Comparison of ENCODE assay signal across 24 cellular contexts in the genomic region with DNA sequence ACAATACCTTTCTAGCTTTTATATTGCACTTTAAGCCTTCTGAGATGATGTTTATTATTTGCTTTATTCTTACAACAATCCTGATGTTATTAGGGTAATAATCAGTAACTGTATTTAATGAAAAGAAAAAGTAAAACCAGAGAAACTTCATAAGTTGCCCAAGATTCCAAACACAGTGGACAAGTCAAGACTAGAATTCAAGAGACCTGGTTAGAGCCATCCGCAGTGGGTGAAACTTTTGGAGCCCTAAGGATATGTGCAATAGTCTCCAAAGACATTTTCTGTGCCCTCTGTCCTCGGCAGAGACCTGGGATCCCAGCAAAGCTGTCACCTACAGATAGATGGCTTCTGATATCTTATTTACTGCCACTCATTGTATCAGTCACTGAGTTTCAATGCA.
DNase-seq lines count a peak whose midpoint lies in the region; ATAC-seq, FAIRE-seq and TF ChIP-seq lines count a peak whose summit lies in the region.
"Had no signal": no experiment of that assay in that cellular context is flagged by ENCODE, and none has a peak within 500 bp of the region (broad histone marks: within the 10 kb centered on the region; RNA-seq: fewer than 3 reads in every experiment).

No MANE protein-coding gene starts in this region.

- 77% methylated on average over 2 of the region's 2 CpGs for WGBS in A549 (ENCODE audit: missing lambda C conversion rate)
- WGBS in hepatocyte (ENCODE audit: low lambda C conversion rate, missing lambda C conversion rate) = 83% methylated on average over 2 of the region's 2 CpGs

- POLR2A ChIA-PET in A549 (lab: Yijun Ruan, JAX) = no interaction called here

- no peaks in the 10 kb centered on the region for H3K27me3 ChIP-seq in hepatocyte
- H3K27me3 ChIP-seq: BE2C had no signal

- H3K79me2 ChIP-seq in hepatocyte = no peaks in the 10 kb centered on the region

- H3K9me3 ChIP-seq in A549 (no peaks in the 10 kb centered on the region), hepatocyte (ENCODE audit: low read depth) (no peaks in the 10 kb centered on the region)
- H3K9me3 ChIP-seq: BE2C had no signal

- H3K27ac ChIP-seq in A549 (peak overlapping the region; percentile 1 to 68; a peak in 5 of 6 replicates), hepatocyte (peak overlapping the region; percentile 61)
- H3K27ac ChIP-seq: HL-60 had no signal

- no peak overlapping the region for H2AFZ ChIP-seq in hepatocyte

- H3K4me3 ChIP-seq in A549 (no peak overlapping the region), epithelial cell of esophagus (ENCODE audit: low read length) (no peak overlapping the region), hepatocyte (no peak overlapping the region)
- H3K4me3 ChIP-seq: K562 had no signal

- no peak for TF ChIP-seq POLR2A in A549 (IDR thresholded peaks at IDR 0.05; ENCODE audit: low read length)

- peak overlapping the region; percentile 35; the same call in 1 of the 3 replicates for H3K4me2 ChIP-seq in A549
- H3K4me2 ChIP-seq in hepatocyte = no peak overlapping the region

- no peak for TF ChIP-seq EP300 in A549 (IDR thresholded peaks at IDR 0.05)

- FAIRE-seq in A549 (lab: Jason Lieb, UNC) (peak; percentile 7), GM19239 (lab: Jason Lieb, UNC) (peak; percentile 26)
- FAIRE-seq: GM12892, GM18507, K562 had no signal

- DNase-seq in A549 (ENCODE audit: low read depth in 1 of 2, low spot score in 1 of 2) (no peak), GM19239 (ENCODE audit: insufficient read length, low spot score) (no peak), epithelial cell of esophagus (ENCODE audit: low read depth) (peak; percentile 51), hepatocyte (ENCODE audit: low spot score) (no peak)
- DNase-seq: ACHN; BE2C; C1 segment of cervical spinal cord; CD4-positive, CD25-positive, alpha-beta regulatory T cell; CD8-positive, alpha-beta memory T cell; COR-L47; DMS79; GDM1; GOT3; H7; HFFc6; IMR-90 had no signal

- TF ChIP-seq CTCF in A549 (IDR thresholded peaks at IDR 0.05) (no peak), epithelial cell of esophagus (IDR thresholded peaks at IDR 0.05; ENCODE audit: insufficient read depth, low read depth, low read length, missing control alignments) (no peak), hepatocyte (IDR thresholded peaks at IDR 0.05; ENCODE audit: poor library complexity) (no peak)

- no peak for ATAC-seq in A549
- ATAC-seq in HG03039 (IDR thresholded peaks at IDR 0.05; ENCODE audit: unreplicated experiment) = no peak
- ATAC-seq in HG03196 (IDR thresholded peaks at IDR 0.05; ENCODE audit: unreplicated experiment) = no peak
- ATAC-seq in GM21529 (IDR thresholded peaks at IDR 0.05; ENCODE audit: unreplicated experiment) = no peak
- ATAC-seq: HCT116, K562 had no signal

- H3K36me3 ChIP-seq in hepatocyte (replicated peaks; ENCODE audit: insufficient read depth, low read depth) = no peaks in the 10 kb centered on the region
- H3K36me3 ChIP-seq: BE2C had no signal

- H3K9me2 ChIP-seq in hepatocyte (replicated peaks; ENCODE audit: insufficient read depth) = no peaks in the 10 kb centered on the region

- H3K4me1 ChIP-seq in A549 (peaks cover 32% of the 10 kb centered on the region), hepatocyte (ENCODE audit: insufficient read depth) (peaks cover 38% of the 10 kb centered on the region)
- H3K4me1 ChIP-seq: BE2C had no signal

- TF ChIP-seq RAD21 in A549 (conservative IDR thresholded peaks at IDR 0.05 in 1 of 2, IDR thresholded peaks at IDR 0.05 in 1 of 2) = no peak

- CTCF ChIA-PET in A549 (lab: Yijun Ruan, JAX) = interaction anchor here (1.0 kb wide), 1 partner anchor 232 kb away, joined by 3 read pairs; no protein-coding TSS in a partner anchor

- no peaks in the 10 kb centered on the region for H4K20me1 ChIP-seq in hepatocyte (ENCODE audit: insufficient read depth, poor library complexity, severe bottlenecking)

TF ChIP-seq in A549, 52 proteins besides CTCF, POLR2A, EP300 and RAD21:
- no peak for TF ChIP-seq ZSCAN20 (CRISPR knock-in tag; IDR thresholded peaks at IDR 0.05)
- no peak for TF ChIP-seq KDM5A (IDR thresholded peaks at IDR 0.05)
- no peak for TF ChIP-seq JUN (IDR thresholded peaks at IDR 0.05)
- TF ChIP-seq, protein P1, sequence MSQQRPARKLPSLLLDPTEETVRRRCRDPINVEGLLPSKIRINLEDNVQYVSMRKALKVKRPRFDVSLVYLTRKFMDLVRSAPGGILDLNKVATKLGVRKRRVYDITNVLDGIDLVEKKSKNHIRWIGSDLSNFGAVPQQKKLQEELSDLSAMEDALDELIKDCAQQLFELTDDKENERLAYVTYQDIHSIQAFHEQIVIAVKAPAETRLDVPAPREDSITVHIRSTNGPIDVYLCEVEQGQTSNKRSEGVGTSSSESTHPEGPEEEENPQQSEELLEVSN (IDR thresholded peaks at IDR 0.05; ENCODE audit: borderline replicate concordance, low read depth) = no peak
- TF ChIP-seq HOXA7 (CRISPR knock-in tag; IDR thresholded peaks at IDR 0.05) = no peak
- no peak for TF ChIP-seq EHF (CRISPR knock-in tag; IDR thresholded peaks at IDR 0.05)
- TF ChIP-seq, protein P2, sequence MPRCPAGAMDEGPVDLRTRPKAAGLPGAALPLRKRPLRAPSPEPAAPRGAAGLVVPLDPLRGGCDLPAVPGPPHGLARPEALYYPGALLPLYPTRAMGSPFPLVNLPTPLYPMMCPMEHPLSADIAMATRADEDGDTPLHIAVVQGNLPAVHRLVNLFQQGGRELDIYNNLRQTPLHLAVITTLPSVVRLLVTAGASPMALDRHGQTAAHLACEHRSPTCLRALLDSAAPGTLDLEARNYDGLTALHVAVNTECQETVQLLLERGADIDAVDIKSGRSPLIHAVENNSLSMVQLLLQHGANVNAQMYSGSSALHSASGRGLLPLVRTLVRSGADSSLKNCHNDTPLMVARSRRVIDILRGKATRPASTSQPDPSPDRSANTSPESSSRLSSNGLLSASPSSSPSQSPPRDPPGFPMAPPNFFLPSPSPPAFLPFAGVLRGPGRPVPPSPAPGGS (IDR thresholded peaks at IDR 0.05) = no peak
- no peak for TF ChIP-seq ESRRA (IDR thresholded peaks at IDR 0.05; ENCODE audit: borderline replicate concordance, low read length)
- TF ChIP-seq RFX5 (IDR thresholded peaks at IDR 0.05) = no peak
- TF ChIP-seq, protein P3, sequence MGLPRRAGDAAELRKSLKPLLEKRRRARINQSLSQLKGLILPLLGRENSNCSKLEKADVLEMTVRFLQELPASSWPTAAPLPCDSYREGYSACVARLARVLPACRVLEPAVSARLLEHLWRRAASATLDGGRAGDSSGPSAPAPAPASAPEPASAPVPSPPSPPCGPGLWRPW (IDR thresholded peaks at IDR 0.05) = no peak
- TF ChIP-seq HDAC2 (IDR thresholded peaks at IDR 0.05) = no peak
- TF ChIP-seq NFE2L2 (conservative IDR thresholded peaks at IDR 0.05; ENCODE audit: low read length) = no peak
- no peak for TF ChIP-seq FOXS1 (CRISPR knock-in tag; IDR thresholded peaks at IDR 0.05)
- TF ChIP-seq MYC (IDR thresholded peaks at IDR 0.05; ENCODE audit: borderline replicate concordance, low read length) = no peak
- TF ChIP-seq HOXB5 (CRISPR knock-in tag; IDR thresholded peaks at IDR 0.05) = no peak
- no peak for TF ChIP-seq GATA3 (IDR thresholded peaks at IDR 0.05; ENCODE audit: borderline replicate concordance)
- TF ChIP-seq SREBF2 (IDR thresholded peaks at IDR 0.05) = no peak
- no peak for TF ChIP-seq NR3C1 (IDR thresholded peaks at IDR 0.05)
- no peak for TF ChIP-seq ZFP36 (IDR thresholded peaks at IDR 0.05; ENCODE audit: borderline replicate concordance, partially characterized antibody)
- TF ChIP-seq, protein P4, sequence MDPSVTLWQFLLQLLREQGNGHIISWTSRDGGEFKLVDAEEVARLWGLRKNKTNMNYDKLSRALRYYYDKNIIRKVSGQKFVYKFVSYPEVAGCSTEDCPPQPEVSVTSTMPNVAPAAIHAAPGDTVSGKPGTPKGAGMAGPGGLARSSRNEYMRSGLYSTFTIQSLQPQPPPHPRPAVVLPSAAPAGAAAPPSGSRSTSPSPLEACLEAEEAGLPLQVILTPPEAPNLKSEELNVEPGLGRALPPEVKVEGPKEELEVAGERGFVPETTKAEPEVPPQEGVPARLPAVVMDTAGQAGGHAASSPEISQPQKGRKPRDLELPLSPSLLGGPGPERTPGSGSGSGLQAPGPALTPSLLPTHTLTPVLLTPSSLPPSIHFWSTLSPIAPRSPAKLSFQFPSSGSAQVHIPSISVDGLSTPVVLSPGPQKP (IDR thresholded peaks at IDR 0.05; ENCODE audit: low read depth, low read length) = no peak
